Comparison of ENCODE assay signal across 24 cellular contexts in genomic region chr2:237883951-237884392, GRCh38. TPM values are rescaled to one million over a fixed set of nuclear protein-coding genes. Genes with fewer than 3 reads are reported as not detected.
DNase-seq lines count a peak whose midpoint lies in the region; ATAC-seq and TF ChIP-seq lines count a peak whose summit lies in the region.
"Had no signal": no experiment of that assay in that cellular context is flagged by ENCODE, and none has a peak within 500 bp of the region (broad histone marks: within the 10 kb centered on the region; RNA-seq: fewer than 3 reads in every experiment).

No MANE protein-coding gene starts in this region.

- TF ChIP-seq CTCF in osteocyte (IDR thresholded peaks at IDR 0.05) (no peak), thoracic aorta (IDR thresholded peaks at IDR 0.05) (no peak)

- H3K36me3 ChIP-seq in thoracic aorta: peaks cover 12% of the 10 kb centered on the region
- H3K36me3 ChIP-seq: gastrocnemius medialis, thyroid gland had no signal

- H3K27me3 Mint-ChIP-seq in osteocyte (ENCODE audit: unreplicated experiment): no peaks in the 10 kb centered on the region
- H3K27me3 Mint-ChIP-seq in stimulated activated naive CD8-positive, alpha-beta T cell treated with anti-CD3 and anti-CD28 coated beads, Interleukin-15, amount 100 ng/mL, for 72 hours: no peaks in the 10 kb centered on the region
- H3K27me3 Mint-ChIP-seq: IgD-negative memory B cell; stimulated activated naive B cell treated with anti-CD40 and anti-IgM and Interleukin-4, amounts not matched to agents 10 μg/mL and 1 μg/mL and 100 μg/mL, for 72 hours had no signal

- peaks cover 22% of the 10 kb centered on the region for H3K36me3 Mint-ChIP-seq in osteocyte (ENCODE audit: unreplicated experiment)
- H3K36me3 Mint-ChIP-seq: CD4-positive, CD25-positive, alpha-beta regulatory T cell; stimulated activated naive B cell treated with anti-CD40 and anti-IgM and Interleukin-4, amounts not matched to agents 10 μg/mL and 1 μg/mL and 100 μg/mL, for 72 hours had no signal

- no peaks in the 10 kb centered on the region for H3K9me3 ChIP-seq in thoracic aorta
- H3K9me3 ChIP-seq: gastrocnemius medialis, mucosa of descending colon, thyroid gland had no signal

- H3K27ac ChIP-seq in thoracic aorta: peak overlapping the region; percentile 95 to 98
- H3K27ac ChIP-seq: thyroid gland had no signal

- H3K27ac Mint-ChIP-seq in osteocyte (ENCODE audit: unreplicated experiment): peak overlapping the region; percentile 85
- no peak overlapping the region for H3K27ac Mint-ChIP-seq in stimulated activated naive CD8-positive, alpha-beta T cell treated with anti-CD3 and anti-CD28 coated beads, Interleukin-15, amount 100 ng/mL, for 72 hours
- H3K27ac Mint-ChIP-seq: CD4-positive, CD25-positive, alpha-beta regulatory T cell; IgD-negative memory B cell; stimulated activated naive B cell treated with anti-CD40 and anti-IgM and Interleukin-4, amounts not matched to agents 10 μg/mL and 1 μg/mL and 100 μg/mL, for 72 hours had no signal

- no peak overlapping the region for H3K4me3 ChIP-seq in thoracic aorta
- H3K4me3 ChIP-seq: gastrocnemius medialis, lung, mucosa of descending colon, thyroid gland had no signal

- H3K4me1 Mint-ChIP-seq in osteocyte (ENCODE audit: unreplicated experiment): peaks cover 54% of the 10 kb centered on the region
- no peaks in the 10 kb centered on the region for H3K4me1 Mint-ChIP-seq in stimulated activated naive CD8-positive, alpha-beta T cell treated with anti-CD3 and anti-CD28 coated beads, Interleukin-15, amount 100 ng/mL, for 72 hours
- H3K4me1 Mint-ChIP-seq: CD4-positive, CD25-positive, alpha-beta regulatory T cell; stimulated activated naive B cell treated with anti-CD40 and anti-IgM and Interleukin-4, amounts not matched to agents 10 μg/mL and 1 μg/mL and 100 μg/mL, for 72 hours had no signal

- H3K4me1 ChIP-seq in thoracic aorta (ENCODE audit: control insufficient read depth in 1 of 2, low read depth in 2 of 2): peaks cover 26 to 42% of the 10 kb centered on the region in 2 donors

- no peaks in the 10 kb centered on the region for H3K9me3 Mint-ChIP-seq in osteocyte (ENCODE audit: unreplicated experiment)
- no peaks in the 10 kb centered on the region for H3K9me3 Mint-ChIP-seq in stimulated activated naive CD8-positive, alpha-beta T cell treated with anti-CD3 and anti-CD28 coated beads, Interleukin-15, amount 100 ng/mL, for 72 hours
- H3K9me3 Mint-ChIP-seq: CD4-positive, CD25-positive, alpha-beta regulatory T cell; neural crest cell; stimulated activated naive B cell treated with anti-CD40 and anti-IgM and Interleukin-4, amounts not matched to agents 10 μg/mL and 1 μg/mL and 100 μg/mL, for 72 hours had no signal

- H3K27me3 ChIP-seq in thoracic aorta (replicated peaks; ENCODE audit: insufficient read depth): no peaks in the 10 kb centered on the region
- H3K27me3 ChIP-seq: gastrocnemius medialis, thyroid gland had no signal

- DNase-seq in SK-N-DZ (ENCODE audit: low spot score) (peak; percentile 99), ecto neural progenitor cell (ENCODE audit: low spot score) (peak; percentile 28), osteocyte (ENCODE audit: extremely low spot score, unreplicated experiment) (no peak), thoracic aorta (ENCODE audit: low spot score) (no peak), OCI-M2 (lab: John Stamatoyannopoulos, UW; ENCODE audit: unreplicated experiment) (no peak)
- DNase-seq in stimulated activated naive CD8-positive, alpha-beta T cell treated with anti-CD3 and anti-CD28 coated beads, Interleukin-15, amount 100 ng/mL, for 72 hours: no peak
- DNase-seq: activated CD4-positive, alpha-beta T cell treated with anti-CD3 and anti-CD28 coated beads, Interleukin-2, amount 50 U/mL, for 4 hours; CD4-positive, CD25-positive, alpha-beta regulatory T cell; EL; gastrocnemius medialis; NCI-H1105; NCI-H2029; NCI-H69; stimulated activated CD4-positive, alpha-beta T cell treated with anti-CD3 and anti-CD28 coated beads, Interleukin-12 subunit alpha, Interleukin-12 subunit beta, amount 100 ng/mL, for 4 hours; stimulated activated CD4-positive, alpha-beta T cell treated with anti-CD3 and anti-CD28 coated beads, Interleukin-4, amount 100 ng/mL, for 24 hours; stimulated activated naive B cell treated with anti-CD40 and anti-IgM and Interleukin-4, amounts not matched to agents 10 μg/mL and 1 μg/mL and 100 μg/mL, for 72 hours; T-helper 9 cell; thyroid gland had no signal

- ATAC-seq in thoracic aorta (ENCODE audit: insufficient number of reproducible peaks, low FRiP score, low read depth) (no peak), HG02623 (IDR thresholded peaks at IDR 0.05; ENCODE audit: unreplicated experiment) (no peak)
- ATAC-seq in stimulated activated naive CD8-positive, alpha-beta T cell treated with anti-CD3 and anti-CD28 coated beads, Interleukin-15, amount 100 ng/mL, for 72 hours: no peak
- ATAC-seq: gastrocnemius medialis; mucosa of descending colon; stimulated activated naive B cell treated with anti-CD40 and anti-IgM and Interleukin-4, amounts not matched to agents 10 μg/mL and 1 μg/mL and 100 μg/mL, for 72 hours had no signal

- H3K4me3 Mint-ChIP-seq in osteocyte (ENCODE audit: unreplicated experiment): no peak overlapping the region
- no peak overlapping the region for H3K4me3 Mint-ChIP-seq in stimulated activated naive CD8-positive, alpha-beta T cell treated with anti-CD3 and anti-CD28 coated beads, Interleukin-15, amount 100 ng/mL, for 72 hours
- H3K4me3 Mint-ChIP-seq: CD4-positive, CD25-positive, alpha-beta regulatory T cell; IgD-negative memory B cell; neural crest cell; stimulated activated naive B cell treated with anti-CD40 and anti-IgM and Interleukin-4, amounts not matched to agents 10 μg/mL and 1 μg/mL and 100 μg/mL, for 72 hours had no signal

RNA-seq across cellular contexts. Expression of gene RAMP1, which starts 24.5 kb away (rescaled TPM):
- polyA plus RNA-seq in SK-N-DZ (2014; cell fraction: cytosol; rRNA removed): 205 and 267 TPM in 2 replicates
- 123 and 129 TPM in 2 replicates for polyA plus RNA-seq in SK-N-DZ (2014; cell fraction: nucleus; rRNA removed)
- total RNA-seq in osteocyte (87.9 and 93.4 TPM in 2 replicates), thoracic aorta (100 to 1,000 TPM; 246 to 525 TPM)
- total RNA-seq: CD4-positive, CD25-positive, alpha-beta regulatory T cell; pulmonary artery endothelial cell had no signal
- polyA plus RNA-seq: IgD-negative memory B cell had no signal

Comparison
In these comparisons a context has a peak if more than half of its experiments do, and no peak if none do; other contexts are left out.
1. DNase-seq: peak in SK-N-DZ (single experiment) and ecto neural progenitor cell (single experiment); none in osteocyte (single experiment), thoracic aorta (single experiment), OCI-M2 (single experiment) and stimulated activated naive CD8-positive, alpha-beta T cell treated with anti-CD3 and anti-CD28 coated beads, Interleukin-15, amount 100 ng/mL, for 72 hours (0 of 2).